In the genomic region with DNA sequence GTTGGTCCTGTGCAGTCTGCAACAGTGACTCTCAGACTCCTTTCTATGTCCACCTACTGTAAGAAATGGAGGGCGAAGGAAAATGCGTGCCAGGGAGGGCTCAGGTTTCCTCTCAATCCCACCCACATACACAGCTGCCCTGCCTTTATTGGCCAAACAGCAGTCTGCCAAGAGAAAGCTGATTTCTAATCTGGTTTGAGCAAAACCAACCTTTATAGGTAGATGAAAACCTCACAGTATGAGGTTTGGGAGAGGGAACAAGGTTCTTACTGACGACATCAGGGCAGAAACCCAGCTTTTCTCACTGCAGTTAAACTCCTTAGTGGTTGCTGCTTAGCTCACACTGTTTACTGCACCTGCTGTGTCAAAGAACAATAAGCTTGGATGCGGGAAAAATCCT, we compare ENCODE assay signal across 21 cellular contexts.
DNase-seq lines count a peak whose midpoint lies in the region; ATAC-seq and TF ChIP-seq lines count a peak whose summit lies in the region.
"Had no signal": no experiment of that assay in that cellular context is flagged by ENCODE, and none has a peak within 500 bp of the region (broad histone marks: within the 10 kb centered on the region; RNA-seq: fewer than 3 reads in every experiment).

No MANE protein-coding gene starts in this region.

- H3K27me3 ChIP-seq in naive thymus-derived CD4-positive, alpha-beta T cell (ENCODE audit: control insufficient read depth in 2 of 2, insufficient read depth in 2 of 2, low read length in 2 of 2), result no peaks in the 10 kb centered on the region
- H3K27me3 ChIP-seq in transverse colon (no peaks in the 10 kb centered on the region), colonic mucosa (no peaks in the 10 kb centered on the region)
- H3K27me3 ChIP-seq: esophagus muscularis mucosa, ovary, SJSA1, vagina had no signal

- in situ Hi-C loops in transverse colon (cut with MboI; ENCODE audit: low pct_ligation_motif_present in 1 of 4, low pct_unique_long_range_greater_than_20kb in 1 of 4, low sequenced_read_pairs in 3 of 4), result no loop called here

- H3K9me3 Mint-ChIP-seq in activated naive CD4-positive, alpha-beta T cell treated with anti-CD3 and anti-CD28 coated beads for 36 hours, result no peaks in the 10 kb centered on the region
- peaks cover 3% of the 10 kb centered on the region for H3K9me3 Mint-ChIP-seq in activated T-helper 2 cell treated with anti-CD3 and anti-CD28 coated beads, Interferon-gamma antibody, Interleukin-2, Interleukin-4, amounts not matched to agents 10 μg/mL and 5 μg/mL and 100 μg/mL, durations not matched to agents 14 hours and 24 hours and 36 hours
- H3K9me3 Mint-ChIP-seq in naive thymus-derived CD4-positive, alpha-beta T cell, result peaks cover 0 to 4% (median 0%) of the 10 kb centered on the region in 11 donors
- H3K9me3 Mint-ChIP-seq: CD8-positive, alpha-beta memory T cell; stimulated activated naive CD8-positive, alpha-beta T cell treated with anti-CD3 and anti-CD28 coated beads, Interleukin-15, Interleukin-2, amounts not matched to agents 100 ng/mL and 50 ng/mL, for 24 hours had no signal

- intact Hi-C loops in activated naive CD4-positive, alpha-beta T cell treated with anti-CD3 and anti-CD28 coated beads for 36 hours (cut with micrococcal nuclease), result loop anchor here (10.0 kb wide), 2 partner anchors 1392 to 1798 kb away; a partner anchor contains a TSS
- intact Hi-C loops in activated T-helper 2 cell treated with anti-CD3 and anti-CD28 coated beads, Interferon-gamma antibody, Interleukin-2, Interleukin-4, amounts not matched to agents 10 μg/mL and 5 μg/mL and 100 μg/mL, durations not matched to agents 14 hours and 24 hours and 36 hours (cut with micrococcal nuclease), result loop anchor here (10.0 kb wide), 2 partner anchors 742 to 1382 kb away; a partner anchor contains a TSS
- intact Hi-C loops in naive thymus-derived CD4-positive, alpha-beta T cell (cut with micrococcal nuclease), result loop anchor here (10.0 kb wide), 3 partner anchors 1198 to 1798 kb away; a partner anchor contains a TSS
- intact Hi-C loops in transverse colon (cut with DNase I; ENCODE audit: low total_unique reads), result no loop called here
- intact Hi-C loops in colonic mucosa (cut with DNase I), result no loop called here

- no peak for ATAC-seq in naive thymus-derived CD4-positive, alpha-beta T cell
- ATAC-seq: GM12878 had no signal

- H3K27me3 Mint-ChIP-seq in activated naive CD4-positive, alpha-beta T cell treated with anti-CD3 and anti-CD28 coated beads for 36 hours (ENCODE audit: low read depth), result no peaks in the 10 kb centered on the region
- no peaks in the 10 kb centered on the region for H3K27me3 Mint-ChIP-seq in activated T-helper 2 cell treated with anti-CD3 and anti-CD28 coated beads, Interferon-gamma antibody, Interleukin-2, Interleukin-4, amounts not matched to agents 10 μg/mL and 5 μg/mL and 100 μg/mL, durations not matched to agents 14 hours and 24 hours and 36 hours (ENCODE audit: low read depth)
- H3K27me3 Mint-ChIP-seq in naive thymus-derived CD4-positive, alpha-beta T cell, result no peaks in the 10 kb centered on the region
- H3K27me3 Mint-ChIP-seq: CD8-positive, alpha-beta memory T cell; stimulated activated naive CD8-positive, alpha-beta T cell treated with anti-CD3 and anti-CD28 coated beads, Interleukin-15, Interleukin-2, amounts not matched to agents 100 ng/mL and 50 ng/mL, for 24 hours had no signal

- POLR2A ChIA-PET in naive thymus-derived CD4-positive, alpha-beta T cell (lab: Charles Lee), result interaction anchor here (1.1 to 2.1 kb wide), 2 partner anchors 147 to 152 kb away, joined by 3 to 7 read pairs; a partner anchor contains a TSS

- TF ChIP-seq CTCF in transverse colon (IDR thresholded peaks at IDR 0.05) (no peak), colonic mucosa (IDR thresholded peaks at IDR 0.05) (no peak)

- no peak overlapping the region for H3K4me3 ChIP-seq in naive thymus-derived CD4-positive, alpha-beta T cell (ENCODE audit: low read length)
- H3K4me3 ChIP-seq in transverse colon, result no peak overlapping the region
- H3K4me3 ChIP-seq in colonic mucosa, result no peak overlapping the region
- H3K4me3 ChIP-seq: esophagus muscularis mucosa, GM12878, ovary, SJSA1, vagina had no signal

- peaks cover 51% of the 10 kb centered on the region for H3K4me1 Mint-ChIP-seq in activated naive CD4-positive, alpha-beta T cell treated with anti-CD3 and anti-CD28 coated beads for 36 hours (ENCODE audit: low read depth)
- peaks cover 44% of the 10 kb centered on the region for H3K4me1 Mint-ChIP-seq in activated T-helper 2 cell treated with anti-CD3 and anti-CD28 coated beads, Interferon-gamma antibody, Interleukin-2, Interleukin-4, amounts not matched to agents 10 μg/mL and 5 μg/mL and 100 μg/mL, durations not matched to agents 14 hours and 24 hours and 36 hours (ENCODE audit: low read depth)
- peaks cover 31 to 54% (median 43%) of the 10 kb centered on the region in 7 donors for H3K4me1 Mint-ChIP-seq in naive thymus-derived CD4-positive, alpha-beta T cell

- 47 to 62% methylated on average over 3 to 4 of the region's 4 CpGs for WGBS in transverse colon (ENCODE audit: low coverage in 1 of 2), 2 donors

- H3K36me3 Mint-ChIP-seq in activated naive CD4-positive, alpha-beta T cell treated with anti-CD3 and anti-CD28 coated beads for 36 hours (ENCODE audit: low read depth), result no peaks in the 10 kb centered on the region
- H3K36me3 Mint-ChIP-seq in activated T-helper 2 cell treated with anti-CD3 and anti-CD28 coated beads, Interferon-gamma antibody, Interleukin-2, Interleukin-4, amounts not matched to agents 10 μg/mL and 5 μg/mL and 100 μg/mL, durations not matched to agents 14 hours and 24 hours and 36 hours (ENCODE audit: low read depth), result no peaks in the 10 kb centered on the region
- H3K36me3 Mint-ChIP-seq in naive thymus-derived CD4-positive, alpha-beta T cell, result peaks cover 0 to 5% (median 0%) of the 10 kb centered on the region in 5 donors

- no peak for TF ChIP-seq POLR2A in transverse colon (IDR thresholded peaks at IDR 0.05)

- no peak for DNase-seq in activated naive CD4-positive, alpha-beta T cell treated with anti-CD3 and anti-CD28 coated beads for 36 hours
- no peak for DNase-seq in activated naive CD4-positive, alpha-beta T cell treated with anti-CD3 and anti-CD28 coated beads, Interleukin-2, amount 50 U/mL, for 16 hours
- DNase-seq in activated T-helper 2 cell treated with anti-CD3 and anti-CD28 coated beads, Interferon-gamma antibody, Interleukin-2, Interleukin-4, amounts not matched to agents 10 μg/mL and 5 μg/mL and 100 μg/mL, durations not matched to agents 14 hours and 24 hours and 36 hours (ENCODE audit: low spot score), result no peak
- no peak for DNase-seq in naive thymus-derived CD4-positive, alpha-beta T cell
- DNase-seq in transverse colon, result no peak
- no peak for DNase-seq in T-helper 1 cell
- DNase-seq in NCI-H187 (lab: John Stamatoyannopoulos, UW), result no peak
- DNase-seq in colonic mucosa, result no peak
- DNase-seq: aorta; glutamatergic neuron; kidney; midbrain; NCI-H2171; ovary; stimulated activated CD4-positive, alpha-beta T cell treated with anti-CD3 and anti-CD28 coated beads, Interleukin-12 subunit alpha, Interleukin-12 subunit beta, amount 100 ng/mL, for 4 hours had no signal

- H3K4me3 Mint-ChIP-seq in activated naive CD4-positive, alpha-beta T cell treated with anti-CD3 and anti-CD28 coated beads for 36 hours, result peak overlapping the region; percentile 53
- H3K4me3 Mint-ChIP-seq in activated T-helper 2 cell treated with anti-CD3 and anti-CD28 coated beads, Interferon-gamma antibody, Interleukin-2, Interleukin-4, amounts not matched to agents 10 μg/mL and 5 μg/mL and 100 μg/mL, durations not matched to agents 14 hours and 24 hours and 36 hours (ENCODE audit: low read depth), result no peak overlapping the region
- no peak overlapping the region for H3K4me3 Mint-ChIP-seq in naive thymus-derived CD4-positive, alpha-beta T cell
- H3K4me3 Mint-ChIP-seq: CD8-positive, alpha-beta memory T cell; stimulated activated naive CD8-positive, alpha-beta T cell treated with anti-CD3 and anti-CD28 coated beads, Interleukin-15, Interleukin-2, amounts not matched to agents 100 ng/mL and 50 ng/mL, for 24 hours had no signal

- peak overlapping the region; percentile 72 for H3K27ac Mint-ChIP-seq in activated naive CD4-positive, alpha-beta T cell treated with anti-CD3 and anti-CD28 coated beads for 36 hours
- peak overlapping the region; percentile 13 for H3K27ac Mint-ChIP-seq in activated T-helper 2 cell treated with anti-CD3 and anti-CD28 coated beads, Interferon-gamma antibody, Interleukin-2, Interleukin-4, amounts not matched to agents 10 μg/mL and 5 μg/mL and 100 μg/mL, durations not matched to agents 14 hours and 24 hours and 36 hours
- peak overlapping the region in 7 of 9 donors; percentile 30 to 75 (median 47) for H3K27ac Mint-ChIP-seq in naive thymus-derived CD4-positive, alpha-beta T cell

- no peaks in the 10 kb centered on the region for H3K9me3 ChIP-seq in naive thymus-derived CD4-positive, alpha-beta T cell (ENCODE audit: control insufficient read depth in 2 of 3, low read length in 3 of 3)
- H3K9me3 ChIP-seq in transverse colon, result no peaks in the 10 kb centered on the region
- H3K9me3 ChIP-seq in colonic mucosa, result no peaks in the 10 kb centered on the region
- H3K9me3 ChIP-seq: esophagus muscularis mucosa, ovary, vagina had no signal

- peaks cover 17 to 34% of the 10 kb centered on the region in 2 donors for H3K4me1 ChIP-seq in naive thymus-derived CD4-positive, alpha-beta T cell (ENCODE audit: control insufficient read depth in 2 of 2, insufficient read depth in 2 of 2, low read length in 2 of 2)
- peaks cover 0 to 16% (median 0%) of the 10 kb centered on the region in 4 donors for H3K4me1 ChIP-seq in transverse colon
- H3K4me1 ChIP-seq in colonic mucosa, result no peaks in the 10 kb centered on the region

- no peak overlapping the region for H3K27ac ChIP-seq in naive thymus-derived CD4-positive, alpha-beta T cell (ENCODE audit: low read depth, low read length)
- H3K27ac ChIP-seq in transverse colon, result peak overlapping the region in 3 of 4 donors; percentile 3 to 12 (median 11)
- no peak overlapping the region for H3K27ac ChIP-seq in colonic mucosa
- H3K27ac ChIP-seq: esophagus muscularis mucosa, ovary, vagina had no signal

- CTCF ChIA-PET in activated naive CD4-positive, alpha-beta T cell treated with anti-CD3 and anti-CD28 coated beads for 36 hours (lab: Charles Lee), result interaction anchor here (0.7 to 2.6 kb wide), 8 partner anchors 9 to 1292 kb away, joined by 3 to 19 read pairs (median 4); no protein-coding TSS in a partner anchor
- CTCF ChIA-PET in naive thymus-derived CD4-positive, alpha-beta T cell (lab: Charles Lee), result interaction anchor here (0.8 to 3.2 kb wide), 2 partner anchors 28 to 36 kb away, joined by 3 to 23 read pairs; no protein-coding TSS in a partner anchor

- no peaks in the 10 kb centered on the region for H3K36me3 ChIP-seq in naive thymus-derived CD4-positive, alpha-beta T cell (ENCODE audit: control insufficient read depth in 2 of 3, insufficient read depth in 3 of 3, low read length in 3 of 3)
- H3K36me3 ChIP-seq in transverse colon (no peaks in the 10 kb centered on the region), colonic mucosa (no peaks in the 10 kb centered on the region)
- H3K36me3 ChIP-seq: esophagus muscularis mucosa, ovary, SJSA1, vagina had no signal

- TF ChIP-seq EP300 in transverse colon (IDR thresholded peaks at IDR 0.05; ENCODE audit: low read depth), result no peak

- no peak overlapping the region for H3K9ac ChIP-seq in colonic mucosa (ENCODE audit: low read depth in 2 of 2, low read length in 2 of 2)

Comparison
In these comparisons a context has a peak if more than half of its experiments do, and no peak if none do; other contexts are left out.
1. H3K27ac Mint-ChIP-seq: peak in every context shown above with its lines; median percentile 72 in activated naive CD4-positive, alpha-beta T cell treated with anti-CD3 and anti-CD28 coated beads for 36 hours; 47 in naive thymus-derived CD4-positive, alpha-beta T cell; 13 in activated T-helper 2 cell treated with anti-CD3 and anti-CD28 coated beads, Interferon-gamma antibody, Interleukin-2, Interleukin-4, amounts not matched to agents 10 μg/mL and 5 μg/mL and 100 μg/mL, durations not matched to agents 14 hours and 24 hours and 36 hours.
2. H3K27ac ChIP-seq: peak in transverse colon (3 of 4); none in naive thymus-derived CD4-positive, alpha-beta T cell (single experiment) and colonic mucosa (single experiment).
3. intact Hi-C loops: an anchor here in activated naive CD4-positive, alpha-beta T cell treated with anti-CD3 and anti-CD28 coated beads for 36 hours (10.0 kb wide), activated T-helper 2 cell treated with anti-CD3 and anti-CD28 coated beads, Interferon-gamma antibody, Interleukin-2, Interleukin-4, amounts not matched to agents 10 μg/mL and 5 μg/mL and 100 μg/mL, durations not matched to agents 14 hours and 24 hours and 36 hours (10.0 kb wide) and naive thymus-derived CD4-positive, alpha-beta T cell (10.0 kb wide); none called in transverse colon and colonic mucosa.